In the genomic region with DNA sequence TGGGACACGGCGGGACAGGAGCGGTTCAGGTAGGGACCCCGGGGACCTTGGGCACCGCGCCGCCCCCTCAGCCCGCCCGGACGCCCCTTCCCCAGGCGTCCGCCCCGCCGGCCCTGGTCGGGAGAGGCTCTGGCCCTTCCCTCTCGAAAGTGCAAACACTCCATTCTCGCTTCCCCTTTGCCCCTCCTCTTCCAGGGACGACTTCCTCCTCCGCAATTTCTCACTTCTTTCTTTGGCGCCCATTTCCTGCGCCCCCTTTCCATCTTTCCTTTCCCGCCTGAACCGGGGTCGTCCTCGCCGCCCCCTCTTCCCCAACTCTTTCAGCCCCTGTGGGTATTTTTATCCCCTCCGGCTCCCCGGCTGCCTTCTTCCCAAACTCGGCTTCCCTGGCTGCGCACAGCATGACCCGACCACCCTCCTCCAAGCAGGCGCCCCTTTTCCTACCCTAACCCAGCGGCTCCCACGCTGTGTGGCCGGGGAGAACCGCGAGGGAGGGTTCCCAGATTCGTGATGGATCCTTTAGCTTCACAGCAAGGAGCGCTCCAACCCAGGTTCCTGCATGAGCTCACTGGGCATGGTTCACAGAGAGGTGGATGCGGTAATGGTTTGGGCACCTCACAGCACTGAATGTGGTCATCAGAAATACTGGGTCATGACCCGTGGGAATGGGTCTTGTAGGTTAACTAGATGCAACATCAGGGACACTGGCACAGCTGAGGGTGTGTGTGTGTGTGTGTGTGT, we compare ENCODE assay signal across 1 cellular context.
TF ChIP-seq lines count a peak whose summit lies in the region.

No MANE protein-coding gene starts in this region.

TF ChIP-seq in HEK293, 187 proteins besides CTCF, POLR2A, EP300 and RAD21 (continued from another document and continues in another):
- TF ChIP-seq, protein P1, sequence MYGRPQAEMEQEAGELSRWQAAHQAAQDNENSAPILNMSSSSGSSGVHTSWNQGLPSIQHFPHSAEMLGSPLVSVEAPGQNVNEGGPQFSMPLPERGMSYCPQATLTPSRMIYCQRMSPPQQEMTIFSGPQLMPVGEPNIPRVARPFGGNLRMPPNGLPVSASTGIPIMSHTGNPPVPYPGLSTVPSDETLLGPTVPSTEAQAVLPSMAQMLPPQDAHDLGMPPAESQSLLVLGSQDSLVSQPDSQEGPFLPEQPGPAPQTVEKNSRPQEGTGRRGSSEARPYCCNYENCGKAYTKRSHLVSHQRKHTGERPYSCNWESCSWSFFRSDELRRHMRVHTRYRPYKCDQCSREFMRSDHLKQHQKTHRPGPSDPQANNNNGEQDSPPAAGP (tag by site-specific recombination; IDR thresholded peaks at IDR 0.05) = no peak
- TF ChIP-seq, protein P2, sequence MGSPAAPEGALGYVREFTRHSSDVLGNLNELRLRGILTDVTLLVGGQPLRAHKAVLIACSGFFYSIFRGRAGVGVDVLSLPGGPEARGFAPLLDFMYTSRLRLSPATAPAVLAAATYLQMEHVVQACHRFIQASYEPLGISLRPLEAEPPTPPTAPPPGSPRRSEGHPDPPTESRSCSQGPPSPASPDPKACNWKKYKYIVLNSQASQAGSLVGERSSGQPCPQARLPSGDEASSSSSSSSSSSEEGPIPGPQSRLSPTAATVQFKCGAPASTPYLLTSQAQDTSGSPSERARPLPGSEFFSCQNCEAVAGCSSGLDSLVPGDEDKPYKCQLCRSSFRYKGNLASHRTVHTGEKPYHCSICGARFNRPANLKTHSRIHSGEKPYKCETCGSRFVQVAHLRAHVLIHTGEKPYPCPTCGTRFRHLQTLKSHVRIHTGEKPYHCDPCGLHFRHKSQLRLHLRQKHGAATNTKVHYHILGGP (tag by site-specific recombination; IDR thresholded peaks at IDR 0.05) = no peak
- TF ChIP-seq ZNF558 (tag by site-specific recombination; IDR thresholded peaks at IDR 0.05) (no peak), ZNF660 (tag by site-specific recombination; IDR thresholded peaks at IDR 0.05) (no peak), KLF7 (tag by site-specific recombination; IDR thresholded peaks at IDR 0.05; ENCODE audit: borderline replicate concordance) (no peak), KLF9 (tag by site-specific recombination; IDR thresholded peaks at IDR 0.05; ENCODE audit: low read depth) (no peak), ZNF416 (tag by site-specific recombination; IDR thresholded peaks at IDR 0.05) (no peak), ZNF521 (tag by site-specific recombination; IDR thresholded peaks at IDR 0.05) (no peak), GLI4 (tag by site-specific recombination; IDR thresholded peaks at IDR 0.05) (no peak), BCL11A (tag by site-specific recombination; IDR thresholded peaks at IDR 0.05; ENCODE audit: low read depth) (no peak), ZFP37 (tag by site-specific recombination; IDR thresholded peaks at IDR 0.05) (no peak), ZIC2 (tag by site-specific recombination; IDR thresholded peaks at IDR 0.05) (peak; percentile 86), ZBTB8A (tag by site-specific recombination; IDR thresholded peaks at IDR 0.05) (peak; percentile 99), ZNF311 (tag by site-specific recombination; IDR thresholded peaks at IDR 0.05; ENCODE audit: borderline replicate concordance) (no peak), SP3 (tag by site-specific recombination; IDR thresholded peaks at IDR 0.05) (peak; percentile 33), ZBTB7A (tag by site-specific recombination; IDR thresholded peaks at IDR 0.05; ENCODE audit: low read depth) (no peak), ZNF394 (tag by site-specific recombination; IDR thresholded peaks at IDR 0.05; ENCODE audit: borderline replicate concordance) (no peak), KLF16 (tag by site-specific recombination; IDR thresholded peaks at IDR 0.05) (no peak), ZNF747 (tag by site-specific recombination; IDR thresholded peaks at IDR 0.05) (no peak), ZNF221 (tag by site-specific recombination; IDR thresholded peaks at IDR 0.05; ENCODE audit: borderline replicate concordance) (no peak), ZNF140 (tag by site-specific recombination; IDR thresholded peaks at IDR 0.05) (no peak), ZNF791 (tag by site-specific recombination; IDR thresholded peaks at IDR 0.05) (no peak), ZNF654 (tag by site-specific recombination; IDR thresholded peaks at IDR 0.05; ENCODE audit: low read depth) (no peak), ZNF701 (tag by site-specific recombination; IDR thresholded peaks at IDR 0.05) (no peak), ZNF391 (tag by site-specific recombination; IDR thresholded peaks at IDR 0.05; ENCODE audit: borderline replicate concordance, low read depth) (no peak), ZNF114 (tag by site-specific recombination; IDR thresholded peaks at IDR 0.05) (no peak), IKZF3 (tag by site-specific recombination; IDR thresholded peaks at IDR 0.05) (no peak), ZNF169 (tag by site-specific recombination; IDR thresholded peaks at IDR 0.05) (no peak), ZFP69B (tag by site-specific recombination; IDR thresholded peaks at IDR 0.05) (no peak), ZBTB21 (tag by site-specific recombination; IDR thresholded peaks at IDR 0.05) (no peak), GLI2 (tag by site-specific recombination; IDR thresholded peaks at IDR 0.05; ENCODE audit: borderline replicate concordance, low read depth) (no peak), ZNF501 (tag by site-specific recombination; IDR thresholded peaks at IDR 0.05) (no peak), ZNF37A (tag by site-specific recombination; IDR thresholded peaks at IDR 0.05) (no peak), GLIS1 (tag by site-specific recombination; IDR thresholded peaks at IDR 0.05) (no peak)
- TF ChIP-seq, protein P3, sequence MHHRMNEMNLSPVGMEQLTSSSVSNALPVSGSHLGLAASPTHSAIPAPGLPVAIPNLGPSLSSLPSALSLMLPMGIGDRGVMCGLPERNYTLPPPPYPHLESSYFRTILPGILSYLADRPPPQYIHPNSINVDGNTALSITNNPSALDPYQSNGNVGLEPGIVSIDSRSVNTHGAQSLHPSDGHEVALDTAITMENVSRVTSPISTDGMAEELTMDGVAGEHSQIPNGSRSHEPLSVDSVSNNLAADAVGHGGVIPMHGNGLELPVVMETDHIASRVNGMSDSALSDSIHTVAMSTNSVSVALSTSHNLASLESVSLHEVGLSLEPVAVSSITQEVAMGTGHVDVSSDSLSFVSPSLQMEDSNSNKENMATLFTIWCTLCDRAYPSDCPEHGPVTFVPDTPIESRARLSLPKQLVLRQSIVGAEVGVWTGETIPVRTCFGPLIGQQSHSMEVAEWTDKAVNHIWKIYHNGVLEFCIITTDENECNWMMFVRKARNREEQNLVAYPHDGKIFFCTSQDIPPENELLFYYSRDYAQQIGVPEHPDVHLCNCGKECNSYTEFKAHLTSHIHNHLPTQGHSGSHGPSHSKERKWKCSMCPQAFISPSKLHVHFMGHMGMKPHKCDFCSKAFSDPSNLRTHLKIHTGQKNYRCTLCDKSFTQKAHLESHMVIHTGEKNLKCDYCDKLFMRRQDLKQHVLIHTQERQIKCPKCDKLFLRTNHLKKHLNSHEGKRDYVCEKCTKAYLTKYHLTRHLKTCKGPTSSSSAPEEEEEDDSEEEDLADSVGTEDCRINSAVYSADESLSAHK (tag by site-specific recombination; IDR thresholded peaks at IDR 0.05) = no peak
- TF ChIP-seq, protein P4, sequence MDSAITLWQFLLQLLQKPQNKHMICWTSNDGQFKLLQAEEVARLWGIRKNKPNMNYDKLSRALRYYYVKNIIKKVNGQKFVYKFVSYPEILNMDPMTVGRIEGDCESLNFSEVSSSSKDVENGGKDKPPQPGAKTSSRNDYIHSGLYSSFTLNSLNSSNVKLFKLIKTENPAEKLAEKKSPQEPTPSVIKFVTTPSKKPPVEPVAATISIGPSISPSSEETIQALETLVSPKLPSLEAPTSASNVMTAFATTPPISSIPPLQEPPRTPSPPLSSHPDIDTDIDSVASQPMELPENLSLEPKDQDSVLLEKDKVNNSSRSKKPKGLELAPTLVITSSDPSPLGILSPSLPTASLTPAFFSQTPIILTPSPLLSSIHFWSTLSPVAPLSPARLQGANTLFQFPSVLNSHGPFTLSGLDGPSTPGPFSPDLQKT (IDR thresholded peaks at IDR 0.05; ENCODE audit: borderline replicate concordance, low read depth, low read length) = no peak
- TF ChIP-seq, protein P5, sequence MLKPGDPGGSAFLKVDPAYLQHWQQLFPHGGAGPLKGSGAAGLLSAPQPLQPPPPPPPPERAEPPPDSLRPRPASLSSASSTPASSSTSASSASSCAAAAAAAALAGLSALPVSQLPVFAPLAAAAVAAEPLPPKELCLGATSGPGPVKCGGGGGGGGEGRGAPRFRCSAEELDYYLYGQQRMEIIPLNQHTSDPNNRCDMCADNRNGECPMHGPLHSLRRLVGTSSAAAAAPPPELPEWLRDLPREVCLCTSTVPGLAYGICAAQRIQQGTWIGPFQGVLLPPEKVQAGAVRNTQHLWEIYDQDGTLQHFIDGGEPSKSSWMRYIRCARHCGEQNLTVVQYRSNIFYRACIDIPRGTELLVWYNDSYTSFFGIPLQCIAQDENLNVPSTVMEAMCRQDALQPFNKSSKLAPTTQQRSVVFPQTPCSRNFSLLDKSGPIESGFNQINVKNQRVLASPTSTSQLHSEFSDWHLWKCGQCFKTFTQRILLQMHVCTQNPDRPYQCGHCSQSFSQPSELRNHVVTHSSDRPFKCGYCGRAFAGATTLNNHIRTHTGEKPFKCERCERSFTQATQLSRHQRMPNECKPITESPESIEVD (tag by site-specific recombination; IDR thresholded peaks at IDR 0.05) = no peak
- TF ChIP-seq, protein P6, sequence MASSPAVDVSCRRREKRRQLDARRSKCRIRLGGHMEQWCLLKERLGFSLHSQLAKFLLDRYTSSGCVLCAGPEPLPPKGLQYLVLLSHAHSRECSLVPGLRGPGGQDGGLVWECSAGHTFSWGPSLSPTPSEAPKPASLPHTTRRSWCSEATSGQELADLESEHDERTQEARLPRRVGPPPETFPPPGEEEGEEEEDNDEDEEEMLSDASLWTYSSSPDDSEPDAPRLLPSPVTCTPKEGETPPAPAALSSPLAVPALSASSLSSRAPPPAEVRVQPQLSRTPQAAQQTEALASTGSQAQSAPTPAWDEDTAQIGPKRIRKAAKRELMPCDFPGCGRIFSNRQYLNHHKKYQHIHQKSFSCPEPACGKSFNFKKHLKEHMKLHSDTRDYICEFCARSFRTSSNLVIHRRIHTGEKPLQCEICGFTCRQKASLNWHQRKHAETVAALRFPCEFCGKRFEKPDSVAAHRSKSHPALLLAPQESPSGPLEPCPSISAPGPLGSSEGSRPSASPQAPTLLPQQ (tag by site-specific recombination; IDR thresholded peaks at IDR 0.05) = no peak
- TF ChIP-seq, protein P7, sequence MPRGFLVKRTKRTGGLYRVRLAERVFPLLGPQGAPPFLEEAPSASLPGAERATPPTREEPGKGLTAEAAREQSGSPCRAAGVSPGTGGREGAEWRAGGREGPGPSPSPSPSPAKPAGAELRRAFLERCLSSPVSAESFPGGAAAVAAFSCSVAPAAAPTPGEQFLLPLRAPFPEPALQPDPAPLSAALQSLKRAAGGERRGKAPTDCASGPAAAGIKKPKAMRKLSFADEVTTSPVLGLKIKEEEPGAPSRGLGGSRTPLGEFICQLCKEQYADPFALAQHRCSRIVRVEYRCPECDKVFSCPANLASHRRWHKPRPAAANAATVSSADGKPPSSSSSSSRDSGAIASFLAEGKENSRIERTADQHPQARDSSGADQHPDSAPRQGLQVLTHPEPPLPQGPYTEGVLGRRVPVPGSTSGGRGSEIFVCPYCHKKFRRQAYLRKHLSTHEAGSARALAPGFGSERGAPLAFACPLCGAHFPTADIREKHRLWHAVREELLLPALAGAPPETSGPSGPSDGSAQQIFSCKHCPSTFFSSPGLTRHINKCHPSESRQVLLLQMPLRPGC (tag by site-specific recombination; IDR thresholded peaks at IDR 0.05) = no peak
- TF ChIP-seq, protein P8, sequence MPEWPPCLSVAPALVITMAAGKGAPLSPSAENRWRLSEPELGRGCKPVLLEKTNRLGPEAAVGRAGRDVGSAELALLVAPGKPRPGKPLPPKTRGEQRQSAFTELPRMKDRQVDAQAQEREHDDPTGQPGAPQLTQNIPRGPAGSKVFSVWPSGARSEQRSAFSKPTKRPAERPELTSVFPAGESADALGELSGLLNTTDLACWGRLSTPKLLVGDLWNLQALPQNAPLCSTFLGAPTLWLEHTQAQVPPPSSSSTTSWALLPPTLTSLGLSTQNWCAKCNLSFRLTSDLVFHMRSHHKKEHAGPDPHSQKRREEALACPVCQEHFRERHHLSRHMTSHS (tag by site-specific recombination; IDR thresholded peaks at IDR 0.05) = no peak
- TF ChIP-seq, protein P9, sequence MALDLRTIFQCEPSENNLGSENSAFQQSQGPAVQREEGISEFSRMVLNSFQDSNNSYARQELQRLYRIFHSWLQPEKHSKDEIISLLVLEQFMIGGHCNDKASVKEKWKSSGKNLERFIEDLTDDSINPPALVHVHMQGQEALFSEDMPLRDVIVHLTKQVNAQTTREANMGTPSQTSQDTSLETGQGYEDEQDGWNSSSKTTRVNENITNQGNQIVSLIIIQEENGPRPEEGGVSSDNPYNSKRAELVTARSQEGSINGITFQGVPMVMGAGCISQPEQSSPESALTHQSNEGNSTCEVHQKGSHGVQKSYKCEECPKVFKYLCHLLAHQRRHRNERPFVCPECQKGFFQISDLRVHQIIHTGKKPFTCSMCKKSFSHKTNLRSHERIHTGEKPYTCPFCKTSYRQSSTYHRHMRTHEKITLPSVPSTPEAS (tag by site-specific recombination; IDR thresholded peaks at IDR 0.05) = no peak; the same call in 1 of the 2 replicates
- TF ChIP-seq, protein P10, sequence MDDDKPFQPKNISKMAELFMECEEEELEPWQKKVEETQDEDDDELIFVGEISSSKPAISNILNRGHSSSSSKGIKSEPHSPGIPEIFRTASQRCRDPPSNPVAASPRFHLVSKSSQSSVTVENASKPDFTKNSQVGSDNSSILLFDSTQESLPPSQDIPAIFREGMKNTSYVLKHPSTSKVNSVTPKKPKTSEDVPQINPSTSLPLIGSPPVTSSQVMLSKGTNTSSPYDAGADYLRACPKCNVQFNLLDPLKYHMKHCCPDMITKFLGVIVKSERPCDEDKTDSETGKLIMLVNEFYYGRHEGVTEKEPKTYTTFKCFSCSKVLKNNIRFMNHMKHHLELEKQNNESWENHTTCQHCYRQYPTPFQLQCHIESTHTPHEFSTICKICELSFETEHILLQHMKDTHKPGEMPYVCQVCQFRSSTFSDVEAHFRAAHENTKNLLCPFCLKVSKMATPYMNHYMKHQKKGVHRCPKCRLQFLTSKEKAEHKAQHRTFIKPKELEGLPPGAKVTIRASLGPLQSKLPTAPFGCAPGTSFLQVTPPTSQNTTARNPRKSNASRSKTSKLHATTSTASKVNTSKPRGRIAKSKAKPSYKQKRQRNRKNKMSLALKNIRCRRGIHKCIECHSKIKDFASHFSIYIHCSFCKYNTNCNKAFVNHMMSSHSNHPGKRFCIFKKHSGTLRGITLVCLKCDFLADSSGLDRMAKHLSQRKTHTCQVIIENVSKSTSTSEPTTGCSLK (tag by site-specific recombination; IDR thresholded peaks at IDR 0.05) = no peak
- TF ChIP-seq, protein P11, sequence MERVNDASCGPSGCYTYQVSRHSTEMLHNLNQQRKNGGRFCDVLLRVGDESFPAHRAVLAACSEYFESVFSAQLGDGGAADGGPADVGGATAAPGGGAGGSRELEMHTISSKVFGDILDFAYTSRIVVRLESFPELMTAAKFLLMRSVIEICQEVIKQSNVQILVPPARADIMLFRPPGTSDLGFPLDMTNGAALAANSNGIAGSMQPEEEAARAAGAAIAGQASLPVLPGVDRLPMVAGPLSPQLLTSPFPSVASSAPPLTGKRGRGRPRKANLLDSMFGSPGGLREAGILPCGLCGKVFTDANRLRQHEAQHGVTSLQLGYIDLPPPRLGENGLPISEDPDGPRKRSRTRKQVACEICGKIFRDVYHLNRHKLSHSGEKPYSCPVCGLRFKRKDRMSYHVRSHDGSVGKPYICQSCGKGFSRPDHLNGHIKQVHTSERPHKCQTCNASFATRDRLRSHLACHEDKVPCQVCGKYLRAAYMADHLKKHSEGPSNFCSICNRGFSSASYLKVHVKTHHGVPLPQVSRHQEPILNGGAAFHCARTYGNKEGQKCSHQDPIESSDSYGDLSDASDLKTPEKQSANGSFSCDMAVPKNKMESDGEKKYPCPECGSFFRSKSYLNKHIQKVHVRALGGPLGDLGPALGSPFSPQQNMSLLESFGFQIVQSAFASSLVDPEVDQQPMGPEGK (tag by site-specific recombination; IDR thresholded peaks at IDR 0.05) = peak; percentile 27; the same call in 1 of the 2 replicates
